ENCODE assay signal across 18 cellular contexts in the genomic region with DNA sequence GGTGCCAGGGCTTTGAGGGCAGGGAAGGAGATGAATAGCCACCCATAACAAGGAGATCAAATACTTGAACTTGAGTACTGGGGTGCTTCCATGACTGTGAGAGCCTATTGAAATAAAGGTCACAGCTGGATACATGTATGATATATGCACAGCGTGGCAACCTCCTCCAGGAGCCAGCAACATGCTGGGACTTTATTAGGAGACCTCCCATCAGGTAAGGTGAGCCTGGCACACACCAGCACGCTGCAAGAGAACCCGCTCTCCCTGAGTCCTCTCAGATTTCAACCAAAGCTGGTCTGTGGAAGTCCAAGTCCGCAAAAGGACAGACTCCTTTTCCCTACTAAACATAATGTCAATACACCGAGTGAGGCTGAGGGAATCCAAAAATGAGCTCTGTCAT. TPM values are rescaled to one million over a fixed set of nuclear protein-coding genes. Genes with fewer than 3 reads are reported as not detected.
DNase-seq lines count a peak whose midpoint lies in the region; TF ChIP-seq lines count a peak whose summit lies in the region.
"Had no signal": no experiment of that assay in that cellular context is flagged by ENCODE, and none has a peak within 500 bp of the region (broad histone marks: within the 10 kb centered on the region; RNA-seq: fewer than 3 reads in every experiment).

No MANE protein-coding gene starts in this region.

- H3K27me3 ChIP-seq in hepatocyte (no peaks in the 10 kb centered on the region), esophagus muscularis mucosa (no peaks in the 10 kb centered on the region)

- no peak for TF ChIP-seq POLR2A in esophagus muscularis mucosa (IDR thresholded peaks at IDR 0.05; ENCODE audit: low read depth)

- H3K4me1 ChIP-seq in hepatocyte (ENCODE audit: insufficient read depth): peaks cover 26% of the 10 kb centered on the region
- peaks cover 11 to 12% (median 11%) of the 10 kb centered on the region in 4 donors for H3K4me1 ChIP-seq in esophagus muscularis mucosa

- no peaks in the 10 kb centered on the region for H3K9me3 ChIP-seq in hepatocyte (ENCODE audit: low read depth)
- H3K9me3 ChIP-seq in esophagus muscularis mucosa: no peaks in the 10 kb centered on the region

- no peaks in the 10 kb centered on the region for H3K27me3 Mint-ChIP-seq in mesothelial cell of epicardium (ENCODE audit: low read depth)

- no peak overlapping the region for H2AFZ ChIP-seq in hepatocyte

- H3K4me1 Mint-ChIP-seq in mesothelial cell of epicardium: peaks cover 25% of the 10 kb centered on the region
- H3K4me1 Mint-ChIP-seq: CD8-positive, alpha-beta memory T cell had no signal

- no peak overlapping the region for H3K4me3 Mint-ChIP-seq in mesothelial cell of epicardium
- H3K4me3 Mint-ChIP-seq: CD8-positive, alpha-beta memory T cell; HFFc6 had no signal

- H3K4me3 ChIP-seq in hepatocyte (no peak overlapping the region), esophagus muscularis mucosa (no peak overlapping the region)
- H3K4me3 ChIP-seq: GM12878 had no signal

- H3K79me2 ChIP-seq in hepatocyte: no peaks in the 10 kb centered on the region

- H3K36me3 Mint-ChIP-seq in mesothelial cell of epicardium: no peaks in the 10 kb centered on the region
- H3K36me3 Mint-ChIP-seq: CD8-positive, alpha-beta memory T cell had no signal

- no peaks in the 10 kb centered on the region for H4K20me1 ChIP-seq in hepatocyte (ENCODE audit: insufficient read depth, poor library complexity, severe bottlenecking)

- WGBS in hepatocyte (ENCODE audit: low lambda C conversion rate, missing lambda C conversion rate): 89% methylated on average over 5 of the region's 5 CpGs
- WGBS in esophagus muscularis mucosa: 100% methylated on average over 3 of the region's 5 CpGs

- intact Hi-C loops in esophagus muscularis mucosa (cut with DNase I): no loop called here

- no peaks in the 10 kb centered on the region for H3K9me2 ChIP-seq in hepatocyte (replicated peaks; ENCODE audit: insufficient read depth)

- DNase-seq in DMS79 treated with DMSO at 0.1 percent for 48 hours (lab: John Stamatoyannopoulos, UW) (peak; percentile 76), NCI-H2029 (lab: John Stamatoyannopoulos, UW) (peak; percentile 75), NCI-H345 treated with DMSO at 0.1 percent for 48 hours (lab: John Stamatoyannopoulos, UW; ENCODE audit: unreplicated experiment) (peak; percentile 99), hepatocyte (ENCODE audit: low spot score) (no peak), SKM-1 treated with dmso at 0.1 percent for 144 hours (lab: John Stamatoyannopoulos, UW; ENCODE audit: unreplicated experiment) (no peak), mesothelial cell of epicardium (ENCODE audit: low spot score in 2 of 2, unreplicated experiment in 2 of 2) (no peak), esophagus muscularis mucosa (ENCODE audit: extremely low spot score) (no peak)
- DNase-seq in activated CD8-positive, alpha-beta memory T cell treated with anti-CD3 and anti-CD28 coated beads, Interleukin-2, amount 50 U/mL, for 4 hours: no peak
- DNase-seq: ACHN; C1 segment of cervical spinal cord; CD8-positive, alpha-beta memory T cell; EL; HFFc6; NCI-H524 treated with DMSO at 0.1 percent for 48 hours; NK-92 treated with Interleukin-12 subunit alpha and Interleukin-12 subunit beta, amount 100 ng/mL, for 24 hours; Right ventricle myocardium superior had no signal

- TF ChIP-seq EP300 in esophagus muscularis mucosa (IDR thresholded peaks at IDR 0.05): no peak

- no peak overlapping the region for H3K27ac Mint-ChIP-seq in mesothelial cell of epicardium
- H3K27ac Mint-ChIP-seq: CD8-positive, alpha-beta memory T cell; HFFc6 had no signal

- H3K4me2 ChIP-seq in hepatocyte: no peak overlapping the region

- TF ChIP-seq CTCF in hepatocyte (IDR thresholded peaks at IDR 0.05; ENCODE audit: poor library complexity): no peak
- no peak for TF ChIP-seq CTCF in mesothelial cell of epicardium (IDR thresholded peaks at IDR 0.05; ENCODE audit: unreplicated experiment)
- TF ChIP-seq CTCF in esophagus muscularis mucosa (IDR thresholded peaks at IDR 0.05): no peak

- no peaks in the 10 kb centered on the region for H3K9me3 Mint-ChIP-seq in mesothelial cell of epicardium
- H3K9me3 Mint-ChIP-seq: CD8-positive, alpha-beta memory T cell; HFFc6 had no signal

- H3K27ac ChIP-seq in hepatocyte (peak overlapping the region; percentile 64), esophagus muscularis mucosa (replicated peaks in 1 of 4) (no peak overlapping the region)
- H3K27ac ChIP-seq: HL-60 had no signal

- H3K36me3 ChIP-seq in hepatocyte (replicated peaks; ENCODE audit: insufficient read depth, low read depth) (no peaks in the 10 kb centered on the region), esophagus muscularis mucosa (no peaks in the 10 kb centered on the region)

RNA-seq across cellular contexts. Expression of a gene that starts 10.5 kb away (rescaled TPM):
- total RNA-seq in hepatocyte (132 and 136 TPM in 2 replicates), mesothelial cell of epicardium (99.9 to 108 TPM (median 104 TPM) in 3 replicates), esophagus muscularis mucosa (10 to 100 TPM; 12.0 to 32.3 (median 26.9) TPM)
- polyA plus RNA-seq in hepatocyte: 131 and 142 TPM in 2 replicates
- total RNA-seq: CD8-positive, alpha-beta memory T cell had no signal
- polyA plus RNA-seq: CD8-positive, alpha-beta memory T cell had no signal

Comparison
In these comparisons a context has a peak if more than half of its experiments do, and no peak if none do; other contexts are left out.
1. DNase-seq: peak in DMS79 treated with DMSO at 0.1 percent for 48 hours (single experiment), NCI-H2029 (single experiment) and NCI-H345 treated with DMSO at 0.1 percent for 48 hours (single experiment); none in hepatocyte (single experiment), SKM-1 treated with dmso at 0.1 percent for 144 hours (single experiment), mesothelial cell of epicardium (0 of 2), esophagus muscularis mucosa (single experiment) and activated CD8-positive, alpha-beta memory T cell treated with anti-CD3 and anti-CD28 coated beads, Interleukin-2, amount 50 U/mL, for 4 hours (single experiment).